Comparison of ENCODE assay signal across 9 cellular contexts in genomic region chr14:23035303-23036164, GRCh38. TPM values are rescaled to one million over a fixed set of nuclear protein-coding genes. Genes with fewer than 3 reads are reported as not detected.
DNase-seq lines count a peak whose midpoint lies in the region; ATAC-seq and TF ChIP-seq lines count a peak whose summit lies in the region.
"Had no signal": no experiment of that assay in that cellular context is flagged by ENCODE, and none has a peak within 500 bp of the region (broad histone marks: within the 10 kb centered on the region; RNA-seq: fewer than 3 reads in every experiment).

No MANE protein-coding gene starts in this region.

- H3K4me1 Mint-ChIP-seq in activated T-helper 17 cell treated with anti-CD3 and anti-CD28 coated beads, Interleukin-2, amount 50 U/mL, for 72 hours, result peaks cover 21% of the 10 kb centered on the region

- DNase-seq in HL-60 (ENCODE audit: low read depth in 1 of 2, low spot score in 1 of 2) (no peak), spleen (no peak), DMS53 (lab: John Stamatoyannopoulos, UW) (no peak), GM10266 (ENCODE audit: extremely low spot score) (no peak), left colon (no peak)
- no peak for DNase-seq in effector CD4-positive, alpha-beta T cell

- H3K4me3 Mint-ChIP-seq in activated T-helper 17 cell treated with anti-CD3 and anti-CD28 coated beads, Interleukin-2, amount 50 U/mL, for 72 hours, result peak overlapping the region; percentile 80

- TF ChIP-seq CTCF in HL-60 (IDR thresholded peaks at IDR 0.05; ENCODE audit: insufficient read depth, low read length) (no peak), spleen (IDR thresholded peaks at IDR 0.05 in 8 of 11, conservative IDR thresholded peaks at IDR 0.05 in 3 of 11) (peak in 2 of 11 experiments; percentile 10 to 22), GM10266 (IDR thresholded peaks at IDR 0.05; ENCODE audit: control insufficient read depth, insufficient read depth, low read depth, missing control alignments) (no peak)

- TF ChIP-seq POLR2A in spleen (IDR thresholded peaks at IDR 0.05), result no peak

- H3K27ac Mint-ChIP-seq in activated T-helper 17 cell treated with anti-CD3 and anti-CD28 coated beads, Interleukin-2, amount 50 U/mL, for 72 hours, result peak overlapping the region; percentile 96

- H3K9me3 Mint-ChIP-seq in activated T-helper 17 cell treated with anti-CD3 and anti-CD28 coated beads, Interleukin-2, amount 50 U/mL, for 72 hours, result peaks cover 4% of the 10 kb centered on the region

- no peaks in the 10 kb centered on the region for H3K27me3 Mint-ChIP-seq in activated T-helper 17 cell treated with anti-CD3 and anti-CD28 coated beads, Interleukin-2, amount 50 U/mL, for 72 hours

- H3K4me3 ChIP-seq in HL-60 (replicated peaks; ENCODE audit: insufficient read depth, low read length) (no peak overlapping the region), iPS-15b (ENCODE audit: low read depth, low read length) (peak overlapping the region; percentile 96), spleen (peak overlapping the region in 7 of 8 donors; percentile 50 to 86 (median 71))

- H3K27ac ChIP-seq in HL-60 (replicated peaks) (peak overlapping the region; percentile 87), spleen (peak overlapping the region; percentile 61 to 98 (median 95))

- intact Hi-C loops in spleen (cut with DNase I; ENCODE audit: low total_unique reads), result no loop called here
- intact Hi-C loops in left colon (cut with DNase I, micrococcal nuclease), result no loop called here

- WGBS in spleen, 5 donors, result 72 to 76% (median 73%) methylated on average over 15 of the region's 15 CpGs

- H3K36me3 ChIP-seq in iPS-15b (ENCODE audit: control insufficient read depth, insufficient read depth, low read length), result peaks cover 17% of the 10 kb centered on the region
- peaks cover 0 to 30% (median 26%) of the 10 kb centered on the region in 6 donors for H3K36me3 ChIP-seq in spleen

- peaks cover 42% of the 10 kb centered on the region for H3K36me3 Mint-ChIP-seq in activated T-helper 17 cell treated with anti-CD3 and anti-CD28 coated beads, Interleukin-2, amount 50 U/mL, for 72 hours (ENCODE audit: low read depth)

- peaks cover 10% of the 10 kb centered on the region for H3K4me1 ChIP-seq in iPS-15b (ENCODE audit: control insufficient read depth, insufficient read depth, low read length)
- peaks cover 13 to 44% (median 28%) of the 10 kb centered on the region in 6 donors for H3K4me1 ChIP-seq in spleen

- no peak for ATAC-seq in activated T-helper 17 cell treated with anti-CD3 and anti-CD28 coated beads, Interleukin-2, amount 50 U/mL, for 72 hours (replicated peaks)
- no peak for ATAC-seq in left colon

- H3K27me3 ChIP-seq in HL-60 (ENCODE audit: insufficient read depth, poor library complexity, severe bottlenecking), result no peaks in the 10 kb centered on the region
- no peaks in the 10 kb centered on the region for H3K27me3 ChIP-seq in iPS-15b (ENCODE audit: control insufficient read depth, insufficient read depth, low read length)
- no peaks in the 10 kb centered on the region for H3K27me3 ChIP-seq in spleen (replicated peaks in 1 of 7)

- no peak overlapping the region for H3K9ac ChIP-seq in iPS-15b (ENCODE audit: low read depth, low read length)

- H3K9me3 ChIP-seq in iPS-15b (ENCODE audit: control insufficient read depth, insufficient read depth, low read length) (no peaks in the 10 kb centered on the region), spleen (no peaks in the 10 kb centered on the region)

RNA-seq across cellular contexts. Expression of gene PSMB5, which starts 0.8 kb away (rescaled TPM):
- 100 to 1,000 TPM in 1 of 2 donors, 10 to 100 TPM in 1; 85.8 to 151 TPM for total RNA-seq in activated T-helper 17 cell treated with anti-CD3 and anti-CD28 coated beads, Interleukin-2, amount 50 U/mL, for 72 hours
- total RNA-seq in spleen, result 10 to 100 TPM; 43.1 to 72.3 (median 55.1) TPM
- polyA plus RNA-seq in spleen, result 10 to 100 TPM; 36.5 to 80.1 (median 60.9) TPM
- total RNA-seq in left colon, result 10 to 100 TPM; 77.9 to 80.6 TPM

RNA-seq across cellular contexts. Expression of gene PSMB11, which starts 6.5 kb away (rescaled TPM):
- total RNA-seq in activated T-helper 17 cell treated with anti-CD3 and anti-CD28 coated beads, Interleukin-2, amount 50 U/mL, for 72 hours, result not detected
- total RNA-seq in spleen (not detected), left colon (not detected)
- under 1 TPM in 1 of 3 donors, not detected in 2; 0.03 TPM for polyA plus RNA-seq in spleen
- total RNA-seq: RPMI7951 had no signal

RNA-seq across cellular contexts. Expression of gene CDH24, which starts 21.8 kb away (rescaled TPM):
- total RNA-seq in activated T-helper 17 cell treated with anti-CD3 and anti-CD28 coated beads, Interleukin-2, amount 50 U/mL, for 72 hours, result under 1 TPM; 0.48 TPM
- total RNA-seq in spleen, result 1 to 10 TPM; 2.6 to 9.4 (median 6.5) TPM
- polyA plus RNA-seq in spleen, result 1 to 10 TPM; 1.3 to 6.3 (median 3.1) TPM
- total RNA-seq in left colon, result 1 to 10 TPM; 3.7 to 5.1 TPM

RNA-seq across cellular contexts. Expression of gene C14orf93, which starts 25.6 kb away (rescaled TPM):
- total RNA-seq in activated T-helper 17 cell treated with anti-CD3 and anti-CD28 coated beads, Interleukin-2, amount 50 U/mL, for 72 hours, result 1 to 10 TPM; 8.5 to 9.6 TPM
- total RNA-seq in spleen (10 to 100 TPM in 6 of 7 donors, 1 to 10 TPM in 1; 7.3 to 27.0 (median 11.3) TPM), left colon (10 to 100 TPM; 11.9 to 13.2 TPM)
- 1 to 10 TPM; 7.5 to 8.8 (median 8.0) TPM for polyA plus RNA-seq in spleen

RNA-seq across cellular contexts. Expression of gene AJUBA, which starts 53.2 kb away (rescaled TPM):
- 1 to 10 TPM; 1.1 to 7.5 TPM for total RNA-seq in activated T-helper 17 cell treated with anti-CD3 and anti-CD28 coated beads, Interleukin-2, amount 50 U/mL, for 72 hours
- total RNA-seq in spleen (10 to 100 TPM in 1 of 7 donors, 1 to 10 TPM in 6; 1.4 to 11.0 (median 5.3) TPM), left colon (1 to 10 TPM; 1.4 to 4.1 TPM)
- 1 to 10 TPM in 1 of 3 donors, under 1 TPM in 2; 0.63 to 2.1 (median 0.68) TPM for polyA plus RNA-seq in spleen
